In genomic region chr2:197591706-197592072, GRCh38 we compare ENCODE assay signal across 20 cellular contexts.
"Had no signal": no experiment of that assay in that cellular context is flagged by ENCODE, and none has a peak within 500 bp of the region (broad histone marks: within the 10 kb centered on the region; RNA-seq: fewer than 3 reads in every experiment).

No MANE protein-coding gene starts in this region.

- H3K4me3 ChIP-seq: colonic mucosa, gastroesophageal sphincter, left ventricle myocardium inferior, lower lobe of right lung, neural progenitor cell, psoas muscle, right lobe of liver, suprapubic skin, thyroid gland, vagina had no signal

- DNase-seq: colonic mucosa; dermis blood vessel endothelial cell; erythroblast; glutamatergic neuron; islet precursor cell; left ventricle myocardium inferior; lower lobe of right lung; midbrain; occipital lobe; psoas muscle; retina; right lobe of liver; stimulated activated CD4-positive, alpha-beta T cell treated with anti-CD3 and anti-CD28 coated beads, Interleukin-2, amount 100 ng/mL, for 24 hours; stimulated activated naive CD4-positive, alpha-beta T cell treated with Interleukin-2 at 50 U/mL for 16 hours; thyroid gland had no signal

- H3K9ac ChIP-seq: neural progenitor cell, parathyroid adenoma had no signal

- H3K27me3 ChIP-seq: colonic mucosa, gastroesophageal sphincter, neural progenitor cell, right lobe of liver, suprapubic skin, thyroid gland, vagina had no signal

- H3K4me1 ChIP-seq: colonic mucosa, gastroesophageal sphincter, lower lobe of right lung, neural progenitor cell, psoas muscle, right lobe of liver, suprapubic skin, thyroid gland had no signal

- H3K9me3 ChIP-seq: colonic mucosa, gastroesophageal sphincter, left ventricle myocardium inferior, lower lobe of right lung, psoas muscle, right lobe of liver, suprapubic skin, thyroid gland, vagina had no signal

- H3K4me2 ChIP-seq: neural progenitor cell had no signal

- H2AFZ ChIP-seq: neural progenitor cell, parathyroid adenoma had no signal

- H3K36me3 ChIP-seq: colonic mucosa, gastroesophageal sphincter, lower lobe of right lung, neural progenitor cell, right lobe of liver, suprapubic skin, thyroid gland, vagina had no signal

- H3K27ac ChIP-seq: colonic mucosa, gastroesophageal sphincter, left ventricle myocardium inferior, lower lobe of right lung, neural progenitor cell, parathyroid adenoma, psoas muscle, right lobe of liver, suprapubic skin, thyroid gland, vagina had no signal
